ENCODE assay signal across 29 cellular contexts in genomic region chr1:10604966-10605365, GRCh38.
"Had no signal": no experiment of that assay in that cellular context is flagged by ENCODE, and none has a peak within 500 bp of the region (broad histone marks: within the 10 kb centered on the region; RNA-seq: fewer than 3 reads in every experiment).

No MANE protein-coding gene starts in this region.

- DNase-seq: activated B cell treated with CpG ODN at 0.5 μM for 24 hours; activated CD4-positive, alpha-beta T cell treated with anti-CD3 and anti-CD28 coated beads for 1 hour; activated CD4-positive, alpha-beta T cell treated with anti-CD3 and anti-CD28 coated beads, Interleukin-2, amount 10 ng/mL, durations not matched to agents 24 days and 14 days; activated CD4-positive, alpha-beta T cell treated with anti-CD3 and anti-CD28 coated beads, Interleukin-2, amount 50 U/mL, for 48 hours; activated CD8-positive, alpha-beta memory T cell treated with anti-CD3 and anti-CD28 coated beads, Interleukin-2, amount 10 ng/mL, durations not matched to agents 7 days and 5 days; activated effector memory CD4-positive, alpha-beta T cell treated with anti-CD3 and anti-CD28 coated beads, Interleukin-2, amount 50 U/mL, for 16 hours; activated naive CD4-positive, alpha-beta T cell treated with anti-CD3 and anti-CD28 coated beads for 36 hours; activated naive CD8-positive, alpha-beta T cell treated with anti-CD3 and anti-CD28 coated beads for 36 hours; activated T-cell treated with anti-CD3 and anti-CD28 coated beads, Interleukin-2, amount 50 U/mL, for 4 hours; brain microvascular endothelial cell; Karpas-422; MM.1S; NCI-H1105; NCI-H1436; NCI-H1694 treated with DMSO at 0.1 percent for 48 hours; NCI-H2029 treated with DMSO at 0.1 percent for 48 hours; NCI-H446; NCI-H526; NCI-H774; NK-92 treated with Interleukin-12 subunit alpha and Interleukin-12 subunit beta, amount 100 ng/mL, for 24 hours; OCI-M1; Right ventricle myocardium superior; RPMI8226; SW 1271 had no signal

- H3K36me3 ChIP-seq: brain microvascular endothelial cell, cardiac muscle cell, SJSA1 had no signal

- H3K36me3 Mint-ChIP-seq: activated CD8-positive, alpha-beta memory T cell treated with anti-CD3 and anti-CD28 coated beads, Interleukin-2, amount 10 ng/mL, durations not matched to agents 7 days and 5 days; activated naive CD8-positive, alpha-beta T cell treated with anti-CD3 and anti-CD28 coated beads for 36 hours had no signal

- H3K27ac Mint-ChIP-seq: activated B cell treated with CpG ODN at 0.5 μM for 24 hours; activated CD4-positive, alpha-beta T cell treated with anti-CD3 and anti-CD28 coated beads, Interleukin-2, amount 10 ng/mL, durations not matched to agents 24 days and 14 days; activated CD8-positive, alpha-beta memory T cell treated with anti-CD3 and anti-CD28 coated beads, Interleukin-2, amount 10 ng/mL, durations not matched to agents 7 days and 5 days; activated naive CD4-positive, alpha-beta T cell treated with anti-CD3 and anti-CD28 coated beads for 36 hours; activated naive CD8-positive, alpha-beta T cell treated with anti-CD3 and anti-CD28 coated beads for 36 hours; T-helper 1 cell treated with Interleukin-12 subunit alpha and Interleukin-12 subunit beta and Interleukin-4 antibody, amounts not matched to agents 30 μg/mL and 1 μg/mL, for 36 hours had no signal

- H3K4me3 ChIP-seq: cardiac muscle cell, SJSA1 had no signal

- H3K27ac ChIP-seq: brain microvascular endothelial cell, cardiac muscle cell, SJSA1 had no signal

- H3K9me3 ChIP-seq: SJSA1 had no signal

- H3K9me3 Mint-ChIP-seq: activated B cell treated with CpG ODN at 0.5 μM for 24 hours; activated CD4-positive, alpha-beta T cell treated with anti-CD3 and anti-CD28 coated beads, Interleukin-2, amount 10 ng/mL, durations not matched to agents 24 days and 14 days; activated naive CD4-positive, alpha-beta T cell treated with anti-CD3 and anti-CD28 coated beads for 36 hours; activated naive CD8-positive, alpha-beta T cell treated with anti-CD3 and anti-CD28 coated beads for 36 hours; activated T-cell treated with anti-CD3 and anti-CD28 coated beads, Interleukin-2, amount 50 U/mL, for 4 hours; T-helper 1 cell treated with Interleukin-12 subunit alpha and Interleukin-12 subunit beta and Interleukin-4 antibody, amounts not matched to agents 30 μg/mL and 1 μg/mL, for 36 hours had no signal

- H3K4me1 Mint-ChIP-seq: activated B cell treated with CpG ODN at 0.5 μM for 24 hours; activated CD4-positive, alpha-beta T cell treated with anti-CD3 and anti-CD28 coated beads, Interleukin-2, amount 10 ng/mL, durations not matched to agents 24 days and 14 days; activated CD8-positive, alpha-beta memory T cell treated with anti-CD3 and anti-CD28 coated beads, Interleukin-2, amount 10 ng/mL, durations not matched to agents 7 days and 5 days; activated naive CD8-positive, alpha-beta T cell treated with anti-CD3 and anti-CD28 coated beads for 36 hours had no signal

- ATAC-seq: activated CD8-positive, alpha-beta memory T cell treated with anti-CD3 and anti-CD28 coated beads, Interleukin-2, amount 10 ng/mL, durations not matched to agents 7 days and 5 days; activated T-cell treated with anti-CD3 and anti-CD28 coated beads, Interleukin-2, amount 50 U/mL, for 4 hours; Panc1; SK-N-SH treated with all-trans-retinoic acid at 6 μM for 48 hours had no signal

- H3K4me3 Mint-ChIP-seq: activated B cell treated with CpG ODN at 0.5 μM for 24 hours; activated CD4-positive, alpha-beta T cell treated with anti-CD3 and anti-CD28 coated beads, Interleukin-2, amount 10 ng/mL, durations not matched to agents 24 days and 14 days; activated CD8-positive, alpha-beta memory T cell treated with anti-CD3 and anti-CD28 coated beads, Interleukin-2, amount 10 ng/mL, durations not matched to agents 7 days and 5 days; activated naive CD4-positive, alpha-beta T cell treated with anti-CD3 and anti-CD28 coated beads for 36 hours; activated naive CD8-positive, alpha-beta T cell treated with anti-CD3 and anti-CD28 coated beads for 36 hours; activated T-cell treated with anti-CD3 and anti-CD28 coated beads, Interleukin-2, amount 50 U/mL, for 4 hours; T-helper 1 cell treated with Interleukin-12 subunit alpha and Interleukin-12 subunit beta and Interleukin-4 antibody, amounts not matched to agents 30 μg/mL and 1 μg/mL, for 36 hours had no signal

- H3K27me3 Mint-ChIP-seq: activated B cell treated with CpG ODN at 0.5 μM for 24 hours; activated CD4-positive, alpha-beta T cell treated with anti-CD3 and anti-CD28 coated beads, Interleukin-2, amount 10 ng/mL, durations not matched to agents 24 days and 14 days; activated CD8-positive, alpha-beta memory T cell treated with anti-CD3 and anti-CD28 coated beads, Interleukin-2, amount 10 ng/mL, durations not matched to agents 7 days and 5 days; activated naive CD8-positive, alpha-beta T cell treated with anti-CD3 and anti-CD28 coated beads for 36 hours had no signal

- H3K27me3 ChIP-seq: brain microvascular endothelial cell, cardiac muscle cell had no signal
